In the genomic region with DNA sequence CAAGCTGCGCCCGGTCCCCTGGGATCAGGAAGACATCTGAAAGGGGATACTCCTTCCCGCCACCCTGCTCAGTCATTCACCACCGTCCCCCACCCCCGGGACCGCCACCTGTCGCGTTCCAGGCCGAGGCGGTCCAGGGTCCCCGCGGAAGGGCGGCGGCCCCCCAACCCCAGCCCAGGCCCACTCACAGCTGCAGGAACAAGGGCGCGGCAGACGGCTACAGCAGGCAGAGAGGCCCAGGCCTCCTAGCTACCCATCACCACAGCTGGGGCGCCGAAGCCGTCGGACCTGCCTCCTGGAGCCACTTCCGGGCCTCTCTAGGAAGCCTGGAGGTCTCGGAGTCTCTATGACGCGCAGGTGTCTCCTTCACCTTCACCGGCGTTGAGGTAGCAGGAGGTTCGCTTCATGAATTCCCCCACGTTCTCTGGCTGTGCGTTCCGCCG, we compare ENCODE assay signal across 8 cellular contexts. TPM values are rescaled to one million over a fixed set of nuclear protein-coding genes. Genes with fewer than 3 reads are reported as not detected.
DNase-seq lines count a peak whose midpoint lies in the region; ATAC-seq, FAIRE-seq and TF ChIP-seq lines count a peak whose summit lies in the region.

A gene with protein sequence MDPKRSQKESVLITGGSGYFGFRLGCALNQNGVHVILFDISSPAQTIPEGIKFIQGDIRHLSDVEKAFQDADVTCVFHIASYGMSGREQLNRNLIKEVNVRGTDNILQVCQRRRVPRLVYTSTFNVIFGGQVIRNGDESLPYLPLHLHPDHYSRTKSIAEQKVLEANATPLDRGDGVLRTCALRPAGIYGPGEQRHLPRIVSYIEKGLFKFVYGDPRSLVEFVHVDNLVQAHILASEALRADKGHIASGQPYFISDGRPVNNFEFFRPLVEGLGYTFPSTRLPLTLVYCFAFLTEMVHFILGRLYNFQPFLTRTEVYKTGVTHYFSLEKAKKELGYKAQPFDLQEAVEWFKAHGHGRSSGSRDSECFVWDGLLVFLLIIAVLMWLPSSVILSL (minus strand): TSS at position 272 of the 443 bp plus-strand sequence. CDS start 10,612 bp downstream, outside the sequence.

- POLR2A ChIA-PET in A549 (lab: Yijun Ruan, JAX), result no interaction called here

- H4K20me1 ChIP-seq in KMS-11 (ENCODE audit: insufficient read depth), result no peaks in the 10 kb centered on the region

- ATAC-seq in A549, result peak; percentile 88 to 92
- peak; percentile 95 for ATAC-seq in GM19467 (IDR thresholded peaks at IDR 0.05; ENCODE audit: unreplicated experiment)
- ATAC-seq in sciatic nerve, result no peak

- H3K9ac ChIP-seq in KMS-11 (peak within 1 kb of the TSS; percentile 61; the same call in 1 of the 2 replicates), duodenal mucosa (ENCODE audit: low read depth in 1 of 2, low read length in 2 of 2) (peak within 1 kb of the TSS; percentile 64 to 69)

- 28% methylated on average over 26 of the region's 32 CpGs for WGBS in A549 (ENCODE audit: missing lambda C conversion rate)

- no peak for TF ChIP-seq EP300 in A549 (IDR thresholded peaks at IDR 0.05)

- H3K4me3 ChIP-seq in A549 (peak within 1 kb of the TSS; percentile 52), KMS-11 (IDR thresholded peaks at IDR 0.05; ENCODE audit: insufficient read depth, low read depth, low read length) (peak within 1 kb of the TSS; percentile 65), duodenal mucosa (ENCODE audit: low read depth in 1 of 2, low read length in 2 of 2) (peak within 1 kb of the TSS; percentile 74 to 84)

- H3K9me3 ChIP-seq in A549 (peaks cover 34% of the 10 kb centered on the region), duodenal mucosa (ENCODE audit: control insufficient read depth in 1 of 2, low read length in 2 of 2) (peaks cover 13 to 15% of the 10 kb centered on the region in 2 donors)

- FAIRE-seq in A549 (lab: Jason Lieb, UNC), result no peak

- H3K36me3 ChIP-seq in KMS-11 (ENCODE audit: insufficient read depth) (no peaks in the 10 kb centered on the region), duodenal mucosa (ENCODE audit: control insufficient read depth in 1 of 2, insufficient read depth in 2 of 2, low read length in 2 of 2) (peaks cover 0 to 8% of the 10 kb centered on the region in 2 donors)

- H3K4me2 ChIP-seq in A549 (peak within 1 kb of the TSS; percentile 58), KMS-11 (peak within 1 kb of the TSS; percentile 92)

- peak within 1 kb of the TSS; percentile 46 to 78; a peak in 5 of 6 replicates for H3K27ac ChIP-seq in A549
- H3K27ac ChIP-seq in KMS-11, result peak within 1 kb of the TSS; percentile 53
- H3K27ac ChIP-seq in duodenal mucosa (ENCODE audit: low read depth, low read length), result no peak within 1 kb of the TSS

- TF ChIP-seq CTCF in A549 (IDR thresholded peaks at IDR 0.05) (no peak), KMS-11 (conservative IDR thresholded peaks at IDR 0.05; ENCODE audit: low read depth, low read length) (no peak)

- no peaks in the 10 kb centered on the region for H3K4me1 ChIP-seq in A549
- peaks cover 6% of the 10 kb centered on the region for H3K4me1 ChIP-seq in KMS-11 (ENCODE audit: low read depth, poor library complexity, severe bottlenecking)
- H3K4me1 ChIP-seq in duodenal mucosa (ENCODE audit: control insufficient read depth in 1 of 2, insufficient read depth in 2 of 2, low read length in 2 of 2), result peaks cover 26 to 36% of the 10 kb centered on the region in 2 donors

- no peak for TF ChIP-seq RAD21 in A549 (conservative IDR thresholded peaks at IDR 0.05 in 1 of 2, IDR thresholded peaks at IDR 0.05 in 1 of 2)

- CTCF ChIA-PET in A549 (lab: Yijun Ruan, JAX), result interaction anchor here (2.5 kb wide), 1 partner anchor 14 kb away, joined by 6 read pairs; no protein-coding TSS in a partner anchor

- DNase-seq in A549 (ENCODE audit: low read depth in 1 of 2, low spot score in 1 of 2) (peak; percentile 21 to 70), renal cortical epithelial cell (ENCODE audit: low read depth) (peak; percentile 40), C1 segment of cervical spinal cord (lab: John Stamatoyannopoulos, UW) (no peak), sciatic nerve (ENCODE audit: low spot score) (no peak)
- DNase-seq in activated CD4-positive, alpha-beta T cell treated with anti-CD3 and anti-CD28 coated beads for 1 hour, result peak; percentile 52

- intact Hi-C loops in sciatic nerve (cut with DNase I), result no loop called here

- no peaks in the 10 kb centered on the region; the same call in 1 of the 2 replicates for H3K79me2 ChIP-seq in KMS-11 (ENCODE audit: insufficient read depth, low read depth)

- TF ChIP-seq POLR2A in A549 (IDR thresholded peaks at IDR 0.05; ENCODE audit: low read length), result no peak

- H3K27me3 ChIP-seq in KMS-11 (ENCODE audit: insufficient read depth, low read depth) (no peaks in the 10 kb centered on the region), duodenal mucosa (ENCODE audit: control insufficient read depth in 1 of 2, insufficient read depth in 2 of 2, low read length in 2 of 2) (no peaks in the 10 kb centered on the region)

- H2AFZ ChIP-seq in KMS-11 (ENCODE audit: low read depth), result peak within 1 kb of the TSS; percentile 100

TF ChIP-seq in A549, 52 proteins besides CTCF, POLR2A, EP300 and RAD21:
- TF ChIP-seq USF2 (IDR thresholded peaks at IDR 0.05) (no peak), RARB (CRISPR knock-in tag; IDR thresholded peaks at IDR 0.05) (no peak), GATA3 (IDR thresholded peaks at IDR 0.05; ENCODE audit: borderline replicate concordance) (no peak), ELK1 (IDR thresholded peaks at IDR 0.05; ENCODE audit: low read depth, low read length) (no peak), CBX8 (IDR thresholded peaks at IDR 0.05) (no peak), SMC3 (IDR thresholded peaks at IDR 0.05) (no peak), HOXA7 (CRISPR knock-in tag; IDR thresholded peaks at IDR 0.05) (no peak), MYC (IDR thresholded peaks at IDR 0.05; ENCODE audit: borderline replicate concordance, low read length) (no peak), HES2 (IDR thresholded peaks at IDR 0.05) (no peak), CEBPB (IDR thresholded peaks at IDR 0.05) (no peak)
- TF ChIP-seq, protein P1, sequence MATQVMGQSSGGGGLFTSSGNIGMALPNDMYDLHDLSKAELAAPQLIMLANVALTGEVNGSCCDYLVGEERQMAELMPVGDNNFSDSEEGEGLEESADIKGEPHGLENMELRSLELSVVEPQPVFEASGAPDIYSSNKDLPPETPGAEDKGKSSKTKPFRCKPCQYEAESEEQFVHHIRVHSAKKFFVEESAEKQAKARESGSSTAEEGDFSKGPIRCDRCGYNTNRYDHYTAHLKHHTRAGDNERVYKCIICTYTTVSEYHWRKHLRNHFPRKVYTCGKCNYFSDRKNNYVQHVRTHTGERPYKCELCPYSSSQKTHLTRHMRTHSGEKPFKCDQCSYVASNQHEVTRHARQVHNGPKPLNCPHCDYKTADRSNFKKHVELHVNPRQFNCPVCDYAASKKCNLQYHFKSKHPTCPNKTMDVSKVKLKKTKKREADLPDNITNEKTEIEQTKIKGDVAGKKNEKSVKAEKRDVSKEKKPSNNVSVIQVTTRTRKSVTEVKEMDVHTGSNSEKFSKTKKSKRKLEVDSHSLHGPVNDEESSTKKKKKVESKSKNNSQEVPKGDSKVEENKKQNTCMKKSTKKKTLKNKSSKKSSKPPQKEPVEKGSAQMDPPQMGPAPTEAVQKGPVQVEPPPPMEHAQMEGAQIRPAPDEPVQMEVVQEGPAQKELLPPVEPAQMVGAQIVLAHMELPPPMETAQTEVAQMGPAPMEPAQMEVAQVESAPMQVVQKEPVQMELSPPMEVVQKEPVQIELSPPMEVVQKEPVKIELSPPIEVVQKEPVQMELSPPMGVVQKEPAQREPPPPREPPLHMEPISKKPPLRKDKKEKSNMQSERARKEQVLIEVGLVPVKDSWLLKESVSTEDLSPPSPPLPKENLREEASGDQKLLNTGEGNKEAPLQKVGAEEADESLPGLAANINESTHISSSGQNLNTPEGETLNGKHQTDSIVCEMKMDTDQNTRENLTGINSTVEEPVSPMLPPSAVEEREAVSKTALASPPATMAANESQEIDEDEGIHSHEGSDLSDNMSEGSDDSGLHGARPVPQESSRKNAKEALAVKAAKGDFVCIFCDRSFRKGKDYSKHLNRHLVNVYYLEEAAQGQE (IDR thresholded peaks at IDR 0.05), result no peak

RNA-seq across cellular contexts. Expression of the gene that starts here (rescaled TPM):
- polyA plus RNA-seq in A549 (2011; rRNA removed) (5.2 and 7.4 TPM in 2 replicates), A549 (2017; fragmentation: RNase III; extraction: RNeasy Plus Mini Kit Qiagen cat#74134 plus additional on column Dnase treatment) (1.3 to 1.7 TPM (median 1.4 TPM) in 3 replicates)
- polyA plus RNA-seq in A549 (2012; cell fraction: cytosol; rRNA removed), result 1.1 and 1.5 TPM in 2 replicates
- polyA plus RNA-seq in A549 (2012; cell fraction: nucleus; rRNA removed), result 0.58 and 0.87 TPM in 2 replicates
- 5.9 and 6.0 TPM in 2 replicates for polyA minus RNA-seq in A549 (2011; rRNA and poly(A)+ RNA removed)
- total RNA-seq in renal cortical epithelial cell (17.9 and 20.8 TPM in 2 replicates), sciatic nerve (0.67 TPM)

Comparison
In these comparisons a context has a peak if more than half of its experiments do, and no peak if none do; other contexts are left out.
1. RNA of the gene that starts here (total RNA-seq): 17.9 to 20.8 TPM in renal cortical epithelial cell; 0.67 TPM in sciatic nerve (single experiment); every median in the first group is over 10 times any median in the second.
2. DNase-seq: peak in A549 (2 of 2), activated CD4-positive, alpha-beta T cell treated with anti-CD3 and anti-CD28 coated beads for 1 hour (single experiment) and renal cortical epithelial cell (single experiment); none in C1 segment of cervical spinal cord (0 of 14) and sciatic nerve (single experiment).
3. Peak in every context shown above with its lines, with median percentiles within 50 percentile points of each other: H3K4me3 ChIP-seq.